ENCODE assay signal across 11 cellular contexts in genomic region chr3:161171113-161171512, GRCh38. TPM values are rescaled to one million over a fixed set of nuclear protein-coding genes. Genes with fewer than 3 reads are reported as not detected.
DNase-seq lines count a peak whose midpoint lies in the region; ATAC-seq and TF ChIP-seq lines count a peak whose summit lies in the region.
"Had no signal": no experiment of that assay in that cellular context is flagged by ENCODE, and none has a peak within 500 bp of the region (broad histone marks: within the 10 kb centered on the region; RNA-seq: fewer than 3 reads in every experiment).

No MANE protein-coding gene starts in this region.

- H3K9me3 ChIP-seq in lung (ENCODE audit: control insufficient read depth in 2 of 2, insufficient read depth in 1 of 2, low read length in 1 of 2), result peaks cover 0 to 3% of the 10 kb centered on the region in 2 donors

- H3K4me1 Mint-ChIP-seq in activated CD4-positive, alpha-beta memory T cell treated with anti-CD3 and anti-CD28 coated beads for 36 hours (ENCODE audit: low read depth), result no peaks in the 10 kb centered on the region

- H3K4me1 ChIP-seq in lung (ENCODE audit: control insufficient read depth in 2 of 2, insufficient read depth in 2 of 2, low read length in 2 of 2), result peaks cover 0 to 13% of the 10 kb centered on the region in 2 donors

- WGBS in lung, 2 donors, result 56 to 71% methylated on average over 2 of the region's 2 CpGs

- POLR2A ChIA-PET in activated CD4-positive, alpha-beta memory T cell treated with anti-CD3 and anti-CD28 coated beads for 36 hours (lab: Charles Lee), result no interaction called here

- TF ChIP-seq CTCF in AG09309 (IDR thresholded peaks at IDR 0.05; ENCODE audit: control insufficient read depth, insufficient read depth, low read depth, low read length, missing control alignments) (no peak), lung (IDR thresholded peaks at IDR 0.05; ENCODE audit: control extremely low read depth, extremely low read depth) (no peak)

- peak overlapping the region in 1 of 2 donors; percentile 58 for H3K27ac ChIP-seq in lung (ENCODE audit: low read depth in 1 of 2, low read length in 1 of 2)
- H3K27ac ChIP-seq: HL-60 had no signal

- H3K9me3 Mint-ChIP-seq in activated CD4-positive, alpha-beta memory T cell treated with anti-CD3 and anti-CD28 coated beads for 36 hours, result peaks cover 6% of the 10 kb centered on the region

- ATAC-seq in lung (ENCODE audit: insufficient read depth, low FRiP score), result peak; percentile 68
- no peak for ATAC-seq in HG02938 (IDR thresholded peaks at IDR 0.05; ENCODE audit: unreplicated experiment)

- DNase-seq in AG09309 (ENCODE audit: low read depth) (peak; percentile 57), M059J (ENCODE audit: low read depth) (peak; percentile 95), dermis blood vessel endothelial cell (peak; percentile 89), lung (ENCODE audit: low spot score) (no peak), NCI-H1105 (lab: John Stamatoyannopoulos, UW) (no peak)
- DNase-seq in activated CD4-positive, alpha-beta memory T cell treated with anti-CD3 and anti-CD28 coated beads for 36 hours, result no peak
- no peak for DNase-seq in activated CD4-positive, CD25-positive, alpha-beta regulatory T cell treated with anti-CD3 and anti-CD28 coated beads, Interleukin-2, amount 50 U/mL, for 72 hours
- DNase-seq: Calu3; effector memory CD4-positive, alpha-beta T cell had no signal

- H3K4me3 ChIP-seq in AG09309 (ENCODE audit: control insufficient read depth, low read depth, low read length) (no peak overlapping the region), lung (no peak overlapping the region)

- CTCF ChIA-PET in activated CD4-positive, alpha-beta memory T cell treated with anti-CD3 and anti-CD28 coated beads for 36 hours (lab: Charles Lee), result no interaction called here

- intact Hi-C loops in activated CD4-positive, alpha-beta memory T cell treated with anti-CD3 and anti-CD28 coated beads for 36 hours (cut with micrococcal nuclease), result no loop called here

- no peak overlapping the region for H3K4me3 Mint-ChIP-seq in activated CD4-positive, alpha-beta memory T cell treated with anti-CD3 and anti-CD28 coated beads for 36 hours

- H3K27me3 Mint-ChIP-seq in activated CD4-positive, alpha-beta memory T cell treated with anti-CD3 and anti-CD28 coated beads for 36 hours, result peaks cover 3% of the 10 kb centered on the region

- no peaks in the 10 kb centered on the region for H3K36me3 Mint-ChIP-seq in activated CD4-positive, alpha-beta memory T cell treated with anti-CD3 and anti-CD28 coated beads for 36 hours

- H3K36me3 ChIP-seq in lung (ENCODE audit: control insufficient read depth in 2 of 2, insufficient read depth in 2 of 2, low read length in 2 of 2), result no peaks in the 10 kb centered on the region

- H3K27me3 ChIP-seq in lung (ENCODE audit: control insufficient read depth, insufficient read depth), result no peaks in the 10 kb centered on the region

- no peak overlapping the region for H3K27ac Mint-ChIP-seq in activated CD4-positive, alpha-beta memory T cell treated with anti-CD3 and anti-CD28 coated beads for 36 hours

RNA-seq across cellular contexts. Expression of gene NMD3, which starts 50.0 kb away (rescaled TPM):
- 43.6 and 64.4 TPM in 2 replicates for total RNA-seq in M059J (2014; rRNA removed; shearing (Covaris generic))
- total RNA-seq in dermis blood vessel endothelial cell, result 82.5 and 94.6 TPM in 2 replicates
- 10 to 100 TPM; 40.1 to 64.1 TPM for total RNA-seq in lung
- 10 to 100 TPM; 18.7 to 26.3 TPM for polyA plus RNA-seq in lung
- 10 to 100 TPM; 65.8 to 70.8 TPM for total RNA-seq in activated CD4-positive, alpha-beta memory T cell treated with anti-CD3 and anti-CD28 coated beads for 36 hours

Comparison
In these comparisons a context has a peak if more than half of its experiments do, and no peak if none do; other contexts are left out.
1. DNase-seq: peak in AG09309 (single experiment), M059J (single experiment) and dermis blood vessel endothelial cell (single experiment); none in lung (single experiment), activated CD4-positive, alpha-beta memory T cell treated with anti-CD3 and anti-CD28 coated beads for 36 hours (single experiment), activated CD4-positive, CD25-positive, alpha-beta regulatory T cell treated with anti-CD3 and anti-CD28 coated beads, Interleukin-2, amount 50 U/mL, for 72 hours (single experiment) and NCI-H1105 (single experiment).